Comparison of ENCODE assay signal across 8 cellular contexts in the genomic region with DNA sequence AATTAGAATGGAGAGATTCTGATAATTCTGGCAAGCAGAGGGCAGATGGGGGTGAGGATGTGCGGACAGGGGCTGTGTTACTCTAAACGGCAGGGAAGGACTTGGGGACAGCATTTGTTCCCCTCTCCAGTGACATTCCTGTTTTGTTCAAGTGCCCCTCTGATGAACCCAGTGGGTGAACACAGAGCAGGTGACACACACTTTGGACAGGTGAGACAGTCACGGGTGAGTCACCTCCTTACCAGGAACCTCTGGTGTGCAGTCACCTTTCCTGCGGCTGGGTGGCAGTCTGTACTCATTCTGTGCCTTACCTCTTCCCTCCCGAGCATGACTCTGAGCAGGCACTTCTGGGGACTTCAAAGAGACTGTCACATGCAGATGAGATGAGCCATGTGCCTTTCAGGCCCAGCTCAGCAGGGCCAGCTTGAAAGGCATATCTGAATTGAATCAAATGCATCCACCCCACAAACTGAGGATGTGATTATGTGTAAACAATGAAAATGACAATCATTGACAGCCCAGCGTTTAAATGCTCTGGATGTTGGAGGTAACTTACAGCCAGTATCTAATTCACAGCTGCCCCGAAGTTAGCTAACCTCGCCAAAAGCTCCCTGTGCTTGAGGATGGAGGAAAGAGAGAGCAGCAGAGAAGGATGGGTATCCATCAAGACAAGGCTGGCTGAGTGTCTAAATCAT.
DNase-seq lines count a peak whose midpoint lies in the region; ATAC-seq, FAIRE-seq and TF ChIP-seq lines count a peak whose summit lies in the region.
"Not testable (repeated sequence)": the region's sequence is repeated elsewhere in the genome, so short reads cannot be mapped to it uniquely, and the experiment has no call there.

No MANE protein-coding gene starts in this region.

- CTCF ChIA-PET in CD8-positive, alpha-beta T cell (lab: Charles Lee) = interaction anchor here (1.0 kb wide), 1 partner anchor 230 kb away, joined by 3 read pairs; no protein-coding TSS in a partner anchor

- not testable (repeated sequence) for H3K4me1 ChIP-seq in CD8-positive, alpha-beta T cell (ENCODE audit: insufficient read depth, low read length); pancreas

- H3K36me3 Mint-ChIP-seq in CD8-positive, alpha-beta T cell; activated T-cell treated with anti-CD3 and anti-CD28 coated beads, Interleukin-2, amount 50 U/mL, for 4 hours (ENCODE audit: insufficient read depth): not testable (repeated sequence)

- peak in 2 of 7 experiments; percentile 29 to 48 for DNase-seq in CD8-positive, alpha-beta T cell
- DNase-seq in RCC 7860 (ENCODE audit: low spot score); Right ventricle myocardium inferior (ENCODE audit: missing footprints); pancreas: not testable (repeated sequence)
- DNase-seq in activated T-cell treated with anti-CD3 and anti-CD28 coated beads, Interleukin-2, amount 50 U/mL, for 4 hours = peak; percentile 27

- not testable (repeated sequence) for H3K27me3 ChIP-seq in CD8-positive, alpha-beta T cell (ENCODE audit: insufficient read depth, low read length); pancreas

- intact Hi-C loops in CD8-positive, alpha-beta T cell (cut with DNase I, micrococcal nuclease); Right ventricle myocardium inferior (cut with DNase I); pancreas (cut with DNase I): not testable (repeated sequence)

- FAIRE-seq in RCC 7860 (lab: Jason Lieb, UNC) = peak; percentile 42
- not testable (repeated sequence) for FAIRE-seq in pancreas (lab: Jason Lieb, UNC)

- not testable (repeated sequence) for H3K9me3 Mint-ChIP-seq in CD8-positive, alpha-beta T cell; activated T-cell treated with anti-CD3 and anti-CD28 coated beads, Interleukin-2, amount 50 U/mL, for 4 hours

- not testable (repeated sequence) for H3K4me1 Mint-ChIP-seq in CD8-positive, alpha-beta T cell (ENCODE audit: low read depth)
- peaks cover 32% of the 10 kb centered on the region for H3K4me1 Mint-ChIP-seq in activated T-cell treated with anti-CD3 and anti-CD28 coated beads, Interleukin-2, amount 50 U/mL, for 4 hours (ENCODE audit: low read depth)

- 51 to 52% methylated on average over 5 of the region's 8 CpGs for WGBS in pancreas, 2 donors

- H3K4me3 Mint-ChIP-seq in CD8-positive, alpha-beta T cell; activated T-cell treated with anti-CD3 and anti-CD28 coated beads, Interleukin-2, amount 50 U/mL, for 4 hours: not testable (repeated sequence)

- POLR2A ChIA-PET in CD8-positive, alpha-beta T cell (lab: Charles Lee) = not testable (repeated sequence)

- H3K4me3 ChIP-seq in CD8-positive, alpha-beta T cell (ENCODE audit: low read depth, low read length); pancreas: not testable (repeated sequence)

- not testable (repeated sequence) for H3K9me3 ChIP-seq in CD8-positive, alpha-beta T cell (ENCODE audit: low read length); pancreas

- TF ChIP-seq CTCF in CD8-positive, alpha-beta T cell (IDR thresholded peaks at IDR 0.05); pancreas (IDR thresholded peaks at IDR 0.05): not testable (repeated sequence)

- not testable (repeated sequence) for H3K27me3 Mint-ChIP-seq in CD8-positive, alpha-beta T cell (ENCODE audit: low read depth); activated T-cell treated with anti-CD3 and anti-CD28 coated beads, Interleukin-2, amount 50 U/mL, for 4 hours (ENCODE audit: low read depth)

- H3K27ac Mint-ChIP-seq in CD8-positive, alpha-beta T cell = not testable (repeated sequence)

- peak; percentile 98 for ATAC-seq in CD8-positive, alpha-beta T cell
- ATAC-seq in GM19328 (IDR thresholded peaks at IDR 0.05; ENCODE audit: unreplicated experiment) = peak; percentile 54
- ATAC-seq in HG02571 (IDR thresholded peaks at IDR 0.05; ENCODE audit: unreplicated experiment) = peak; percentile 63
- peak; percentile 68 for ATAC-seq in HG03139 (IDR thresholded peaks at IDR 0.05; ENCODE audit: unreplicated experiment)
- ATAC-seq in activated T-cell treated with anti-CD3 and anti-CD28 coated beads, Interleukin-2, amount 50 U/mL, for 4 hours = peak; percentile 82 to 83
- ATAC-seq in Right ventricle myocardium inferior = peak; percentile 72
- peak; percentile 66 to 94 (median 92) for ATAC-seq in pancreas

- not testable (repeated sequence) for H3K36me3 ChIP-seq in CD8-positive, alpha-beta T cell (ENCODE audit: insufficient read depth, low read length); pancreas

- H3K27ac ChIP-seq in CD8-positive, alpha-beta T cell (ENCODE audit: low read depth, low read length); pancreas: not testable (repeated sequence)
